ENCODE assay signal across 26 cellular contexts in the genomic region with DNA sequence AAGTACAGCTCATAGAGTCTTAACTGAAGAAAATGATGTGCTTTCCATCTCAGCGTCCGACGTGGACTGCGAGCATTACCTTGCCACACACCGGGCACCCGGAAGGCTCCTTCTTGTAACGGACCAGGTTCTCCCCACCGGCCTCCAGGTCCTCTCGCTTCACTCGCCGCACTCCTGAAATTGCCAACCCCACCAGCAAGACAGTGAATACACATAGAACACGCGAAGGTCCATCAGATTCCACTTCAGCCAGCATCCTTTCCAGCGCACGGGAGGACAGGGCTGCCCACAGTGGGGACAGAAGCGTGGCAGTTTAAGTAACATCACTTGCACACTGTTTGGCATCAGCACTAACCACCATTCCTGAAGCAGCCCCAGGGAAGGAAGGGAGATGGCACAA. TPM values are rescaled to one million over a fixed set of nuclear protein-coding genes. Genes with fewer than 3 reads are reported as not detected.
"Had no signal": no experiment of that assay in that cellular context is flagged by ENCODE, and none has a peak within 500 bp of the region (broad histone marks: within the 10 kb centered on the region; RNA-seq: fewer than 3 reads in every experiment).

No MANE protein-coding gene starts in this region.

- ATAC-seq: Panc1, Right ventricle myocardium inferior, SK-N-SH treated with all-trans-retinoic acid at 6 μM for 48 hours had no signal

- DNase-seq: Kasumi-1, KG1, MG63, NCI-H1048, NCI-H1105 treated with DMSO at 0.1 percent for 48 hours, NCI-H1417, NCI-H1436, NCI-H146, NCI-H1694, NCI-H187, NCI-H1930, NCI-H2081 treated with DMSO at 0.1 percent for 48 hours, NCI-H2107, NCI-H2171, NCI-H226, NCI-H446 treated with DMSO at 0.1 percent for 48 hours, NCI-H524 treated with DMSO at 0.1 percent for 48 hours, NCI-H526 treated with DMSO at 0.1 percent for 48 hours, NCI-H774, PC-9, SHP77, SIG-M5, SJCRH30 had no signal

RNA-seq across cellular contexts. Expression of a gene that starts 59.0 kb away (rescaled TPM):
- total RNA-seq: SJCRH30 had no signal
